Comparison of ENCODE assay signal across 1 cellular context in the genomic region with DNA sequence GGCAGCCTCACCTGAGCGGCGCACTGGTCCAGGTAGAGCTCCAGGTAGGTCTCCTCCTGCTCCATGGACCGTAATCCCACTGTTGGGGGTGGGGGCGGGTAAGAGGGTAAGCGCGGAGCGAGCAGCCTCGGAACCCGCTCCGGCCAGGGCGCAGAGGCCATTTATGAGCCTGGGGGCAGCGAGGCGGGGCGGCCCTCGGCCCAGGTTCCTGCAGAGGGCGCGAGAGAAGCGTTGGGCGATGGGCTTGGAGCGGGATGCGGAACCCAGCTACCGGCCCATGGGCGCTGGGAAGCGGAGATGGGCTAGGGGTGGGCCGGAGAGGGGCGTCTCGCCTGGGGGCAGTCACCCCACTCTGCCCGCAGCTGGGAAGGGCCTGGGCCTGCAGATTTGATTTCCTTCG.
TF ChIP-seq lines count a peak whose summit lies in the region.

Gene TBPL2, minus strand, starts transcription at position 232 of the 400 bp plus-strand sequence. Its CDS starts 167 bp downstream, at position 65.

TF ChIP-seq in HepG2, 621 proteins besides CTCF, POLR2A, EP300 and RAD21:
- no peak for TF ChIP-seq ZNF282 (IDR thresholded peaks at IDR 0.05; ENCODE audit: partially characterized antibody)
- no peak for TF ChIP-seq SMARCE1 (IDR thresholded peaks at IDR 0.05; ENCODE audit: borderline replicate concordance)
- TF ChIP-seq ZNF790 (CRISPR knock-in tag; IDR thresholded peaks at IDR 0.05; ENCODE audit: borderline replicate concordance) = no peak
- TF ChIP-seq NCOA1 (CRISPR knock-in tag; IDR thresholded peaks at IDR 0.05) = no peak
- TF ChIP-seq NFATC3 (CRISPR knock-in tag; IDR thresholded peaks at IDR 0.05) = no peak
- no peak for TF ChIP-seq BCL3 (CRISPR knock-in tag; IDR thresholded peaks at IDR 0.05)
